In the genomic region with DNA sequence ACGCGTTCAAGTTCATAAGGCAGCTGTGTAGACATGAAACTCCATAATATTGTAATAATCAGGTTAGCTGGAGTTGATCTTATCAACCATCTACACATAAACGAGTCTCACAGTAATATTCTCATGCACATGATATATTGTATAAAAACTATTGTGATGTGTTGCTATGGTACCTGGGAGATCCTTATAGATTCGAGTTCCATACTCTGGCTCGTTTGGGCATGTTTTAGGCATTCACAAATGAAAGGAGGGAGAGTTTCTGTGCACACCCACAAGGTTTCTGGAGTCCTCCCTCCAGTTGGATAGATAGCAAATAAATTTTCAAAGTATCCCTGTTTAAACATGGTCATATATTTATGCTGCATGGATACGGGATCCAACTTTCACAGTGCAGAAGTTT, we compare ENCODE assay signal across 15 cellular contexts.
DNase-seq lines count a peak whose midpoint lies in the region; ATAC-seq, FAIRE-seq and TF ChIP-seq lines count a peak whose summit lies in the region.
"Had no signal": no experiment of that assay in that cellular context is flagged by ENCODE, and none has a peak within 500 bp of the region (broad histone marks: within the 10 kb centered on the region; RNA-seq: fewer than 3 reads in every experiment).

No MANE protein-coding gene starts in this region.

- H3K36me3 ChIP-seq in keratinocyte (ENCODE audit: control insufficient read depth in 2 of 2, extremely low read depth in 1 of 2, insufficient read depth in 2 of 2, low read length in 2 of 2), result no peaks in the 10 kb centered on the region
- H3K36me3 ChIP-seq: BLaER1 treated with 17β-estradiol and CSF1 and Interleukin-3, amounts not matched to agents 10 nM and 100 nM had no signal

- H3K9ac ChIP-seq in keratinocyte (ENCODE audit: control insufficient read depth, extremely low read depth, insufficient read depth, low read length), result no peak overlapping the region
- H3K9ac ChIP-seq: BLaER1 treated with 17β-estradiol and CSF1 and Interleukin-3, amounts not matched to agents 10 nM and 100 nM had no signal

- H4K20me1 ChIP-seq in keratinocyte (ENCODE audit: control insufficient read depth, extremely low read depth, insufficient read depth, low read length), result no peaks in the 10 kb centered on the region
- H4K20me1 ChIP-seq: BLaER1 treated with 17β-estradiol and CSF1 and Interleukin-3, amounts not matched to agents 10 nM and 100 nM had no signal

- ATAC-seq in GM21360 (IDR thresholded peaks at IDR 0.05; ENCODE audit: unreplicated experiment), result no peak
- ATAC-seq: GM12878, GM23338 had no signal

- H3K27ac ChIP-seq in RWPE1 (no peak overlapping the region), keratinocyte (ENCODE audit: control insufficient read depth, insufficient read depth, low read length) (no peak overlapping the region)
- H3K27ac ChIP-seq: BLaER1 treated with 17β-estradiol and CSF1 and Interleukin-3, amounts not matched to agents 10 nM and 100 nM had no signal

- dilution Hi-C loops in keratinocyte (cut with MboI; ENCODE audit: extremely low pct_ligation_motif_present, low sequenced_read_pairs), result no loop called here

- no peaks in the 10 kb centered on the region for H3K4me1 ChIP-seq in keratinocyte (ENCODE audit: control insufficient read depth, extremely low read depth, insufficient read depth, low read length)
- H3K4me1 ChIP-seq: BLaER1 treated with 17β-estradiol and CSF1 and Interleukin-3, amounts not matched to agents 10 nM and 100 nM had no signal

- TF ChIP-seq CTCF in RWPE1 (conservative IDR thresholded peaks at IDR 0.05; ENCODE audit: low read depth) (no peak), keratinocyte (optimal IDR thresholded peaks at IDR 0.05 in 1 of 3, IDR thresholded peaks at IDR 0.05 in 1 of 3, conservative IDR thresholded peaks at IDR 0.05 in 1 of 3; ENCODE audit: extremely low read depth in 1 of 3, insufficient read depth in 2 of 3, low read length in 3 of 3) (no peak)

- H3K79me2 ChIP-seq in keratinocyte (ENCODE audit: control insufficient read depth, insufficient read depth, low read length), result no peaks in the 10 kb centered on the region

- H3K27me3 ChIP-seq in keratinocyte (ENCODE audit: control insufficient read depth, extremely low read depth, insufficient read depth, low read length), result no peaks in the 10 kb centered on the region
- H3K27me3 ChIP-seq: BLaER1 treated with 17β-estradiol and CSF1 and Interleukin-3, amounts not matched to agents 10 nM and 100 nM had no signal

- POLR2A ChIA-PET in RWPE1 (lab: Yijun Ruan, JAX; ENCODE audit: low non-redundant PET), result no interaction called here

- H2AFZ ChIP-seq in keratinocyte (ENCODE audit: control insufficient read depth, low read length), result no peak overlapping the region
- H2AFZ ChIP-seq: GM23338 had no signal

- H3K4me3 ChIP-seq in keratinocyte (ENCODE audit: control insufficient read depth in 2 of 3, extremely low read depth in 1 of 3, insufficient read depth in 2 of 3, low read depth in 1 of 3, low read length in 3 of 3), result no peak overlapping the region
- H3K4me3 ChIP-seq: BLaER1 treated with 17β-estradiol and CSF1 and Interleukin-3, amounts not matched to agents 10 nM and 100 nM; GM12878; GM23338 had no signal

- DNase-seq in COR-L47 (lab: John Stamatoyannopoulos, UW), result peak; percentile 11
- peak; percentile 90 for DNase-seq in NCI-H1105 treated with DMSO at 0.1 percent for 48 hours (lab: John Stamatoyannopoulos, UW)
- peak; percentile 17 for DNase-seq in RWPE1 (ENCODE audit: low spot score)
- DNase-seq in keratinocyte (ENCODE audit: low read depth, low spot score), result no peak
- no peak for DNase-seq in stimulated activated naive CD4-positive, alpha-beta T cell treated with Interleukin-2 at 50 U/mL for 16 hours (lab: John Stamatoyannopoulos, UW)
- DNase-seq in activated T-cell treated with anti-CD3 and anti-CD28 coated beads for 4 hours, result no peak
- DNase-seq: ACHN; CD4-positive, CD25-positive, alpha-beta regulatory T cell; DMS79; H7 had no signal

- no peak overlapping the region for H3K4me2 ChIP-seq in keratinocyte (ENCODE audit: control insufficient read depth, extremely low read depth, insufficient read depth, low read depth, low read length)
- H3K4me2 ChIP-seq: BLaER1 treated with 17β-estradiol and CSF1 and Interleukin-3, amounts not matched to agents 10 nM and 100 nM; GM23338 had no signal

- peak; percentile 60 for FAIRE-seq in keratinocyte (lab: Jason Lieb, UNC)
- FAIRE-seq: GM12878, GM18507 had no signal

- H3K9me3 ChIP-seq in keratinocyte (ENCODE audit: control insufficient read depth, low read depth, low read length), result no peaks in the 10 kb centered on the region
- H3K9me3 ChIP-seq: BLaER1 treated with 17β-estradiol and CSF1 and Interleukin-3, amounts not matched to agents 10 nM and 100 nM had no signal

- no peaks in the 10 kb centered on the region for H3K9me1 ChIP-seq in keratinocyte (ENCODE audit: control insufficient read depth, extremely low read depth, insufficient read depth, low read length)

- CTCF ChIA-PET in RWPE1 (lab: Yijun Ruan, JAX), result interaction anchor here (0.6 kb wide), 1 partner anchor 101 kb away, joined by 3 read pairs; no protein-coding TSS in a partner anchor

Comparison
In these comparisons a context has a peak if more than half of its experiments do, and no peak if none do; other contexts are left out.
1. DNase-seq: peak in COR-L47 (single experiment), NCI-H1105 treated with DMSO at 0.1 percent for 48 hours (single experiment) and RWPE1 (single experiment); none in keratinocyte (single experiment), stimulated activated naive CD4-positive, alpha-beta T cell treated with Interleukin-2 at 50 U/mL for 16 hours (single experiment) and activated T-cell treated with anti-CD3 and anti-CD28 coated beads for 4 hours (single experiment).